In genomic region chr2:59892398-59892797, GRCh38 we compare ENCODE assay signal across 18 cellular contexts.
DNase-seq lines count a peak whose midpoint lies in the region; ATAC-seq, FAIRE-seq and TF ChIP-seq lines count a peak whose summit lies in the region.
"Had no signal": no experiment of that assay in that cellular context is flagged by ENCODE, and none has a peak within 500 bp of the region (broad histone marks: within the 10 kb centered on the region; RNA-seq: fewer than 3 reads in every experiment).

No MANE protein-coding gene starts in this region.

- DNase-seq in DMS153 (lab: John Stamatoyannopoulos, UW) (peak; percentile 46), DMS153 treated with DMSO at 0.1 percent for 48 hours (lab: John Stamatoyannopoulos, UW; ENCODE audit: unreplicated experiment) (no peak), NCI-H1436 (lab: John Stamatoyannopoulos, UW) (peak; percentile 47), NCI-H526 treated with DMSO at 0.1 percent for 48 hours (lab: John Stamatoyannopoulos, UW) (peak; percentile 34), WTC11 (ENCODE audit: low spot score) (no peak), progenitor cell of endocrine pancreas (ENCODE audit: low spot score, unreplicated experiment) (no peak), urothelium cell line (ENCODE audit: low spot score) (no peak)
- DNase-seq: AML-193, GM23248, NCI-H1105 treated with DMSO at 0.1 percent for 48 hours, NCI-H226, PC-3, RPMI8226, SHP77 treated with DMSO at 0.1 percent for 48 hours, T-cell had no signal

- H3K27me3 Mint-ChIP-seq in WTC11 (ENCODE audit: low read depth), result peaks cover 3% of the 10 kb centered on the region; the same call in 1 of the 2 replicates
- no peaks in the 10 kb centered on the region for H3K27me3 Mint-ChIP-seq in progenitor cell of endocrine pancreas
- H3K27me3 Mint-ChIP-seq: T-cell had no signal

- CTCF ChIA-PET in WTC11 (lab: Charles Lee), result no interaction called here

- H3K27ac Mint-ChIP-seq in WTC11, result 0 out of 2 replicates have a peak overlapping the region, but pooled peaks have one; percentile 25
- no peak overlapping the region for H3K27ac Mint-ChIP-seq in progenitor cell of endocrine pancreas
- H3K27ac Mint-ChIP-seq: T-cell had no signal

- H3K4me3 Mint-ChIP-seq in WTC11 (no peak overlapping the region; the same call in 1 of the 2 replicates), progenitor cell of endocrine pancreas (ENCODE audit: low read depth) (no peak overlapping the region)
- H3K4me3 Mint-ChIP-seq: T-cell had no signal

- peak; percentile 55 for ATAC-seq in WTC11
- no peak for ATAC-seq in HG02588 (IDR thresholded peaks at IDR 0.05; ENCODE audit: unreplicated experiment)
- ATAC-seq: PC-3, SK-N-SH treated with all-trans-retinoic acid at 6 μM for 48 hours, T-cell had no signal

- H3K9me3 Mint-ChIP-seq in WTC11 (peaks cover 17% of the 10 kb centered on the region), progenitor cell of endocrine pancreas (ENCODE audit: low read depth) (no peaks in the 10 kb centered on the region)

- TF ChIP-seq CTCF in WTC11 (IDR thresholded peaks at IDR 0.05) (no peak), progenitor cell of endocrine pancreas (IDR thresholded peaks at IDR 0.05; ENCODE audit: unreplicated experiment) (no peak)

- POLR2A ChIA-PET in WTC11 (lab: Charles Lee), result no interaction called here

- peaks cover 54% of the 10 kb centered on the region for H3K4me1 Mint-ChIP-seq in WTC11
- peaks cover 6% of the 10 kb centered on the region for H3K4me1 Mint-ChIP-seq in progenitor cell of endocrine pancreas (ENCODE audit: low read depth)

- FAIRE-seq in urothelium cell line (lab: Jason Lieb, UNC), result no peak
- FAIRE-seq: G401.6 had no signal

- H3K36me3 Mint-ChIP-seq in WTC11 (peaks cover 4% of the 10 kb centered on the region; the same call in 1 of the 2 replicates), progenitor cell of endocrine pancreas (ENCODE audit: insufficient read depth) (no peaks in the 10 kb centered on the region)
- H3K36me3 Mint-ChIP-seq: T-cell had no signal

TF ChIP-seq in WTC11, 78 proteins besides CTCF, POLR2A, EP300 and RAD21:
- TF ChIP-seq ZNF281 (CRISPR knock-in tag; IDR thresholded peaks at IDR 0.05), result no peak
- TF ChIP-seq MLX (CRISPR knock-in tag; IDR thresholded peaks at IDR 0.05), result no peak
- TF ChIP-seq ELF4 (CRISPR knock-in tag; IDR thresholded peaks at IDR 0.05; ENCODE audit: low read depth), result no peak
- no peak for TF ChIP-seq ZMAT4 (CRISPR knock-in tag; IDR thresholded peaks at IDR 0.05)
- no peak for TF ChIP-seq PREB (CRISPR knock-in tag; IDR thresholded peaks at IDR 0.05; ENCODE audit: borderline replicate concordance)
- TF ChIP-seq STAT6 (CRISPR knock-in tag; conservative IDR thresholded peaks at IDR 0.05; ENCODE audit: low read depth), result no peak
- no peak for TF ChIP-seq RELA (CRISPR knock-in tag; IDR thresholded peaks at IDR 0.05; ENCODE audit: borderline replicate concordance)
TF ChIP-seq in WTC11: peak in this region for 0.

Comparison
In these comparisons a context has a peak if more than half of its experiments do, and no peak if none do; other contexts are left out.
1. DNase-seq: peak in DMS153 (single experiment), NCI-H1436 (single experiment) and NCI-H526 treated with DMSO at 0.1 percent for 48 hours (single experiment); none in DMS153 treated with DMSO at 0.1 percent for 48 hours (single experiment), WTC11 (single experiment), progenitor cell of endocrine pancreas (single experiment) and urothelium cell line (single experiment).